In the genomic region with DNA sequence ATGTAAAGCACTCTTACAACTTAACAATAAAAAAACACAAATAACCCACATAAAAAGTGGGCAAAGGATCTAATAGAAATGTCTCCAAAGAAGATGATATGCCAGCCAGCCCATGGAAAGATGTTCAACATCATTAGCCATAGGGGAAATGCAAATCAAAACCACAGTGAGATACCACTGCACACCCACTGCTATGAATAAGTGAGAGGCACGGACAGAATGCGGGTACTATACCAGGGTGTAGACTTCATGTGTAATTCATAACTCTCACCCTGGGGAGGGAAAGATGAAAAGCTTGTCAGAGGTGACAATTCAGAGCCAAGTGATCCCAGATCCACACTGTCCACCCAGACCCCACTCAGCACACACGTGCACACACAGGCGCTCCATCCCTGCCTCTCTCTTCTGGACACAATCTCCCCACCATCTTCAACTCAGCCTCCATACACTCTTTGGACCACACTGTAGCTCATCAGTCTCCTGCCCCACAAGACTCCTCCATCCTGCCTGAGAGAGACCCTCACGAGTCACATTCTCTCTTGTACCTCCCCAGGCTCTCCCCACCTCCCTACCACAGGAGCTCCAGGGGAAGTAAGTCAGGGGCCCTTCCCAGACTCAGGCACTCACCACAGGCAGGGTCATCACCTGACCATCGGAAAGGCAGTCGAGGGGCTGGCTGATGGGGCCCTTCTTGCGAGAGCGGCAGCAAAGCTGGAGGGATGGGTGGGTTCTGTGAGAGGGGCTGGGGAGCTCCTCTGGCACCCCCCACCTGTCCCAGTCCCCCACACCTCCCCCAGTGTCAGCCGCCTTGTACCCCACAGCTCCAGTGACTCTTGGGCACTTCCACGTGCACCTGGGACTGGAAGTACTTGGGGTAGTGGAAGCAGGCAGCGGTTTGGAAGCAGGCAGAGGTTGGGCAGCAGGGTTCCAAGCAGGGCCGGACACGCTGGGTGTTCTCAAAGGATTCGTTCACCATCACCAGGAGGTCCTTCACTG, we compare ENCODE assay signal across 20 cellular contexts. TPM values are rescaled to one million over a fixed set of nuclear protein-coding genes. Genes with fewer than 3 reads are reported as not detected.
DNase-seq lines count a peak whose midpoint lies in the region; ATAC-seq and TF ChIP-seq lines count a peak whose summit lies in the region.
"Had no signal": no experiment of that assay in that cellular context is flagged by ENCODE, and none has a peak within 500 bp of the region (broad histone marks: within the 10 kb centered on the region; RNA-seq: fewer than 3 reads in every experiment).

No MANE protein-coding gene starts in this region.

- H3K4me3 ChIP-seq in Caco-2 (ENCODE audit: low read depth, low read length): no peak overlapping the region
- H3K4me3 ChIP-seq: HAP-1, SJSA1 had no signal

- no peaks in the 10 kb centered on the region for H3K9me3 Mint-ChIP-seq in activated T-cell treated with anti-CD3 and anti-CD28 coated beads, Interleukin-2, amount 50 U/mL, for 24 hours
- H3K9me3 Mint-ChIP-seq in Caco-2 (ENCODE audit: unreplicated experiment): no peaks in the 10 kb centered on the region
- no peaks in the 10 kb centered on the region for H3K9me3 Mint-ChIP-seq in stimulated activated effector memory CD8-positive, alpha-beta T cell treated with anti-CD3 and anti-CD28 coated beads, Interleukin-12 subunit alpha, Interleukin-12 subunit beta, amount 100 ng/mL, for 72 hours
- H3K9me3 Mint-ChIP-seq: CD4-positive, CD25-positive, alpha-beta regulatory T cell had no signal

- peaks cover 6% of the 10 kb centered on the region for H3K27me3 Mint-ChIP-seq in activated T-cell treated with anti-CD3 and anti-CD28 coated beads, Interleukin-2, amount 50 U/mL, for 24 hours
- H3K27me3 Mint-ChIP-seq in Caco-2 (ENCODE audit: insufficient read depth, unreplicated experiment): no peaks in the 10 kb centered on the region

- CTCF ChIA-PET in Caco-2 (lab: Charles Lee): no interaction called here

- H3K4me1 Mint-ChIP-seq in activated T-cell treated with anti-CD3 and anti-CD28 coated beads, Interleukin-2, amount 50 U/mL, for 24 hours (ENCODE audit: low read depth): peaks cover 8% of the 10 kb centered on the region
- H3K4me1 Mint-ChIP-seq in Caco-2 (ENCODE audit: low read depth, unreplicated experiment): peaks cover 15% of the 10 kb centered on the region
- peaks cover 10% of the 10 kb centered on the region for H3K4me1 Mint-ChIP-seq in stimulated activated effector memory CD8-positive, alpha-beta T cell treated with anti-CD3 and anti-CD28 coated beads, Interleukin-12 subunit alpha, Interleukin-12 subunit beta, amount 100 ng/mL, for 72 hours
- H3K4me1 Mint-ChIP-seq: CD4-positive, CD25-positive, alpha-beta regulatory T cell had no signal

- peak; percentile 88 for ATAC-seq in stimulated activated effector memory CD8-positive, alpha-beta T cell treated with anti-CD3 and anti-CD28 coated beads, Interleukin-12 subunit alpha, Interleukin-12 subunit beta, amount 100 ng/mL, for 72 hours
- no peak for ATAC-seq in GM19351 (IDR thresholded peaks at IDR 0.05; ENCODE audit: unreplicated experiment)
- ATAC-seq: PC-3 had no signal

- no peak for DNase-seq in activated T-cell treated with anti-CD3 and anti-CD28 coated beads, Interleukin-2, amount 50 U/mL, for 24 hours
- DNase-seq in activated T-cell treated with anti-CD3 and anti-CD28 coated beads for 4 hours (no peak), Caco-2 (no peak), NCI-H526 treated with DMSO at 0.1 percent for 48 hours (lab: John Stamatoyannopoulos, UW) (peak; percentile 62), GOT3 (lab: John Stamatoyannopoulos, UW) (no peak), NCI-H2107 (lab: John Stamatoyannopoulos, UW) (no peak)
- DNase-seq in stimulated activated effector memory CD8-positive, alpha-beta T cell treated with anti-CD3 and anti-CD28 coated beads, Interleukin-12 subunit alpha, Interleukin-12 subunit beta, amount 100 ng/mL, for 72 hours (ENCODE audit: low spot score in 2 of 2): no peak
- DNase-seq: CD4-positive, CD25-positive, alpha-beta regulatory T cell; EL; MV-4-11; NCI-H1436; NCI-H2029; NCI-H2171 treated with DMSO at 0.1 percent for 48 hours; NCI-H446 treated with DMSO at 0.1 percent for 48 hours; NCI-H82; PC-3 had no signal

- no peaks in the 10 kb centered on the region for H3K27me3 ChIP-seq in Caco-2 (replicated peaks; ENCODE audit: control insufficient read depth, insufficient read depth, low read length)

- peaks cover 7% of the 10 kb centered on the region; the same call in 1 of the 2 replicates for H3K4me1 ChIP-seq in Caco-2
- H3K4me1 ChIP-seq: HAP-1, SJSA1 had no signal

- TF ChIP-seq CTCF in Caco-2 (IDR thresholded peaks at IDR 0.05; ENCODE audit: insufficient read depth in 1 of 2, low read depth in 1 of 2, low read length in 1 of 2, severe bottlenecking in 1 of 2, unreplicated experiment in 1 of 2): no peak

- no peak overlapping the region for H3K4me3 Mint-ChIP-seq in activated T-cell treated with anti-CD3 and anti-CD28 coated beads, Interleukin-2, amount 50 U/mL, for 24 hours
- H3K4me3 Mint-ChIP-seq in Caco-2 (ENCODE audit: unreplicated experiment): no peak overlapping the region
- H3K4me3 Mint-ChIP-seq in stimulated activated effector memory CD8-positive, alpha-beta T cell treated with anti-CD3 and anti-CD28 coated beads, Interleukin-12 subunit alpha, Interleukin-12 subunit beta, amount 100 ng/mL, for 72 hours: no peak overlapping the region
- H3K4me3 Mint-ChIP-seq: CD4-positive, CD25-positive, alpha-beta regulatory T cell had no signal

- POLR2A ChIA-PET in Caco-2 (lab: Charles Lee): no interaction called here

- no TSS peak for BruUV-seq in Caco-2 (replicated peaks; lab: Mats Ljungman, UMichigan)

- H3K36me3 ChIP-seq in Caco-2 (ENCODE audit: control insufficient read depth, insufficient read depth, low read length): no peaks in the 10 kb centered on the region
- H3K36me3 ChIP-seq: HAP-1, SJSA1 had no signal

- no peaks in the 10 kb centered on the region for H3K9me3 ChIP-seq in Caco-2
- H3K9me3 ChIP-seq: HAP-1, SJSA1 had no signal

- intact Hi-C loops in Caco-2 (cut with micrococcal nuclease; ENCODE audit: unreplicated experiment): no loop called here

- no peaks in the 10 kb centered on the region for H3K36me3 Mint-ChIP-seq in activated T-cell treated with anti-CD3 and anti-CD28 coated beads, Interleukin-2, amount 50 U/mL, for 24 hours (ENCODE audit: low read depth)
- no peaks in the 10 kb centered on the region for H3K36me3 Mint-ChIP-seq in Caco-2 (ENCODE audit: insufficient read depth, unreplicated experiment)
- no peaks in the 10 kb centered on the region for H3K36me3 Mint-ChIP-seq in stimulated activated effector memory CD8-positive, alpha-beta T cell treated with anti-CD3 and anti-CD28 coated beads, Interleukin-12 subunit alpha, Interleukin-12 subunit beta, amount 100 ng/mL, for 72 hours
- H3K36me3 Mint-ChIP-seq: CD4-positive, CD25-positive, alpha-beta regulatory T cell had no signal

- H3K27ac Mint-ChIP-seq in activated T-cell treated with anti-CD3 and anti-CD28 coated beads, Interleukin-2, amount 50 U/mL, for 24 hours: peak overlapping the region; percentile 3
- peak overlapping the region; percentile 18 for H3K27ac Mint-ChIP-seq in Caco-2 (ENCODE audit: unreplicated experiment)
- H3K27ac Mint-ChIP-seq in stimulated activated effector memory CD8-positive, alpha-beta T cell treated with anti-CD3 and anti-CD28 coated beads, Interleukin-12 subunit alpha, Interleukin-12 subunit beta, amount 100 ng/mL, for 72 hours: no peak overlapping the region
- H3K27ac Mint-ChIP-seq: CD4-positive, CD25-positive, alpha-beta regulatory T cell had no signal

RNA-seq across cellular contexts. Expression of gene PLA2G4E, which starts 21.3 kb away (rescaled TPM):
- total RNA-seq in Caco-2 (2022): 1.4 and 1.8 TPM in 2 replicates
- total RNA-seq: A673; CD4-positive, CD25-positive, alpha-beta regulatory T cell; PC-3; SJSA1 had no signal

RNA-seq across cellular contexts. Expression of gene EHD4, which starts 27.2 kb away (rescaled TPM):
- 31.6 TPM in 2 replicates for total RNA-seq in Caco-2 (2022)
